In the genomic region with DNA sequence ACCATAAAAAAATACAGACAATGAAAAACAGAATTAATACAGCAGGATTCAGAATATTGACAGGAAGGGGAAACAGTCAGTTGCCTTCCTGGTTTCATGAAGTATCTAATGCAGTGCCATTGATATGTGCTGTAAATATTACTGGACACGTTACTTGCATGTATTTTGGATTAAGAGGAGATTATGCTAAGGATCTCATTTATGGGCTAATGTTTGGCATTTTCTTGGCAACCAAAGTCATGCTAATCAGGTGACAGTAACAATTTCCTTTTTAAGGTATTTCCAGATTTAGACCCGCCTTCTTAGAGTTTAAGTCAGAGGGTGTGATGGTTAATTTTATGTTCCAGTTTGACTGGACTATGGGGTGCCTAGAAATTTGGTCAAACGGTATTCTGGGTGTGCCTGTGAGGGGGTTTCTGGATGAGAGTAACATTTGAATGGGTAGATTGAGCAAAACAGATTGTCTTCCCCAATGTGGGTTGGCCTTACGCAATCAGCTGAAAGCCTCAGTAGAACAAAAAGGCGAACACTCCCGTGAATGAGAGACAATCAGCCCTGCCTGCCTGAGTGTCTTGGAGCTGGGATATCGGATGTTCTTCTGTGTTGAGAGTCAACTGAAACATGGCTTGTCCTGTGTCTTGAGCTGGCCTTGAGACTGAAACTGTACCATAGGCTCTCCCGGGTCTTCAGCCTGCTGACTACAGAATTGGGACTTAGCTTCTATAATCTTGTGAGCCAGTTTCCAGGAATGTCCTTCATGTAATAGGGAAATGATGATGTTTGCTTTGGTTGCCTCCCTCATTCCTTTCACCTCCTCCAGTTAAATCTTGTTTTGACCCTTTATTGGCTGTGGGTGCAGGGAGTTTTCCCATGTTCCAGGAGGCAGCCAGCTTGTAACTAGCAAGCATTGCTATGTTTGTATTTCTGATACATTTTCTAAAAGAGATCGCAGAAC, we compare ENCODE assay signal across 1 cellular context.
TF ChIP-seq lines count a peak whose summit lies in the region.

No MANE protein-coding gene starts in this region.

TF ChIP-seq in HepG2, 621 proteins besides CTCF, POLR2A, EP300 and RAD21:
- no peak for TF ChIP-seq MYNN (CRISPR knock-in tag; IDR thresholded peaks at IDR 0.05; ENCODE audit: low read depth)
- peak; percentile 60 for TF ChIP-seq CEBPG (CRISPR knock-in tag; IDR thresholded peaks at IDR 0.05)
- TF ChIP-seq CEBPB (IDR thresholded peaks at IDR 0.05; ENCODE audit: borderline replicate concordance, low read depth, low read length) = peak; percentile 81
